In genomic region chr15:67026171-67026967, GRCh38 we compare ENCODE assay signal across 1 cellular context.
TF ChIP-seq lines count a peak whose summit lies in the region.

No MANE protein-coding gene starts in this region.

TF ChIP-seq in K562, 482 proteins besides CTCF, POLR2A, EP300 and RAD21 (continued from another document):
- TF ChIP-seq ZNF395 (CRISPR knock-in tag; IDR thresholded peaks at IDR 0.05) (no peak), ZNF316 (IDR thresholded peaks at IDR 0.05) (no peak), TAF7 (tag; IDR thresholded peaks at IDR 0.05) (no peak), TOE1 (IDR thresholded peaks at IDR 0.05; ENCODE audit: borderline replicate concordance) (no peak), TOE1 (CRISPR knock-in tag; IDR thresholded peaks at IDR 0.05; ENCODE audit: borderline replicate concordance, low read depth) (no peak), RREB1 (CRISPR knock-in tag; IDR thresholded peaks at IDR 0.05) (no peak), SPI1 (IDR thresholded peaks at IDR 0.05; ENCODE audit: borderline replicate concordance, low read depth, low read length) (peak; percentile 52; the same call in 1 of the 2 replicates), ZNF121 (CRISPR knock-in tag; conservative IDR thresholded peaks at IDR 0.05) (peak; percentile 57), BCOR (IDR thresholded peaks at IDR 0.05) (peak; percentile 52), XRCC3 (IDR thresholded peaks at IDR 0.05) (no peak), KLF6 (CRISPR knock-in tag; IDR thresholded peaks at IDR 0.05; ENCODE audit: borderline replicate concordance) (no peak), TCF7 (IDR thresholded peaks at IDR 0.05; ENCODE audit: borderline replicate concordance) (no peak), PHB (CRISPR knock-in tag; IDR thresholded peaks at IDR 0.05) (no peak), TSC22D4 (tag; IDR thresholded peaks at IDR 0.05) (no peak)
